In genomic region chr1:162069334-162070093, GRCh38 we compare ENCODE assay signal across 8 cellular contexts. TPM values are rescaled to one million over a fixed set of nuclear protein-coding genes. Genes with fewer than 3 reads are reported as not detected.
DNase-seq lines count a peak whose midpoint lies in the region; ATAC-seq and TF ChIP-seq lines count a peak whose summit lies in the region.

NOS1AP (plus strand) TSS chr1:162069691; CDS start chr1:162070178, 487 bp downstream.

- no peaks in the 10 kb centered on the region for H3K79me2 ChIP-seq in mammary epithelial cell (ENCODE audit: insufficient read depth, low read length)

- H3K27ac ChIP-seq in mammary epithelial cell (ENCODE audit: insufficient read depth, low read depth, low read length): no peak within 1 kb of the TSS

- intact Hi-C loops in mammary epithelial cell (cut with micrococcal nuclease): loop anchor here (5.0 kb wide), 1 partner anchor 68 kb away; no protein-coding TSS in a partner anchor

- no peak within 1 kb of the TSS for H3K9ac ChIP-seq in mammary epithelial cell (ENCODE audit: insufficient read depth, low read length)

- no TSS peak for BruUV-seq in mammary epithelial cell (replicated peaks; lab: Mats Ljungman, UMichigan)

- H3K9me3 ChIP-seq in mammary epithelial cell (replicated peaks; ENCODE audit: insufficient read depth, low read length): no peaks in the 10 kb centered on the region

- dilution Hi-C loops in mammary epithelial cell (cut with HindIII; ENCODE audit: low sequenced_read_pairs): no loop called here

- H4K20me1 ChIP-seq in mammary epithelial cell (ENCODE audit: insufficient read depth, low read length): no peaks in the 10 kb centered on the region

- H2AFZ ChIP-seq in mammary epithelial cell (ENCODE audit: low read depth, low read length): peak within 1 kb of the TSS; percentile 88

- H3K4me3 ChIP-seq in WI38 (ENCODE audit: low read depth, low read length) (peak within 1 kb of the TSS; percentile 60), mammary epithelial cell (replicated peaks in 1 of 3; ENCODE audit: insufficient read depth in 1 of 3, low read depth in 2 of 3, low read length in 3 of 3) (peak within 1 kb of the TSS; percentile 62 to 76 (median 64)), kidney epithelial cell (ENCODE audit: low read depth, low read length) (peak within 1 kb of the TSS; percentile 67)

- peaks cover 13% of the 10 kb centered on the region for H3K4me1 ChIP-seq in mammary epithelial cell (ENCODE audit: insufficient read depth, low read length)

- H3K36me3 ChIP-seq in mammary epithelial cell (ENCODE audit: insufficient read depth, low read length): no peaks in the 10 kb centered on the region
- H3K36me3 ChIP-seq in kidney epithelial cell (ENCODE audit: control insufficient read depth, insufficient read depth, low read length): no peaks in the 10 kb centered on the region

- no peak for TF ChIP-seq CTCF in WI38 (IDR thresholded peaks at IDR 0.05; ENCODE audit: low read depth, low read length)
- TF ChIP-seq CTCF in mammary epithelial cell (conservative IDR thresholded peaks at IDR 0.05 in 1 of 2, IDR thresholded peaks at IDR 0.05 in 1 of 2; ENCODE audit: extremely low read depth in 1 of 2, insufficient read depth in 1 of 2, low read depth in 1 of 2, low read length in 2 of 2): no peak
- TF ChIP-seq CTCF in kidney epithelial cell (IDR thresholded peaks at IDR 0.05; ENCODE audit: insufficient read depth, low read length, poor library complexity, severe bottlenecking): no peak

- peak within 1 kb of the TSS; percentile 98 for H3K4me2 ChIP-seq in mammary epithelial cell (ENCODE audit: insufficient read depth, low read depth, low read length)

- in situ Hi-C loops in mammary epithelial cell (cut with MboI; ENCODE audit: low sequenced_read_pairs in 2 of 2): no loop called here

- peaks cover 3% of the 10 kb centered on the region for H3K27me3 ChIP-seq in mammary epithelial cell (ENCODE audit: insufficient read depth, low read length)
- H3K27me3 ChIP-seq in kidney epithelial cell (ENCODE audit: control insufficient read depth, insufficient read depth, low read length): no peaks in the 10 kb centered on the region

- 0% methylated on average over 9 of the region's 95 CpGs for WGBS in mammary epithelial cell (ENCODE audit: low coverage, missing lambda C conversion rate)

- peak; percentile 93 for ATAC-seq in HG02970 (IDR thresholded peaks at IDR 0.05; ENCODE audit: low FRiP score, unreplicated experiment)

- CTCF ChIA-PET in mammary epithelial cell (lab: Charles Lee; ENCODE audit: low non-redundant PET): interaction anchor here (0.7 kb wide), 1 partner anchor 83 kb away, joined by 3 read pairs; no protein-coding TSS in a partner anchor

- peak; percentile 60 to 68 for DNase-seq in NCI-H524 (lab: John Stamatoyannopoulos, UW)
- DNase-seq in NCI-H524 treated with DMSO at 0.1 percent for 48 hours (lab: John Stamatoyannopoulos, UW): no peak
- peak; percentile 91 to 93 for DNase-seq in NCI-H2081 (lab: John Stamatoyannopoulos, UW)
- peak; percentile 68 for DNase-seq in mammary epithelial cell
- DNase-seq in kidney epithelial cell (ENCODE audit: low read depth): no peak
- peak; percentile 87 for DNase-seq in stimulated activated CD4-positive, alpha-beta T cell treated with anti-CD3 and anti-CD28 coated beads, Interleukin-15, amount 100 ng/mL, for 24 hours

RNA-seq across cellular contexts. Expression of gene NOS1AP, which starts in this region (rescaled TPM):
- total RNA-seq in mammary epithelial cell: 1 to 10 TPM in 1 of 2 donors, under 1 TPM in 1; 0.96 to 1.2 TPM
- 0.28 TPM for polyA plus RNA-seq in mammary epithelial cell
- polyA minus RNA-seq in mammary epithelial cell: not detected
- 0.62 and 0.79 TPM in 2 replicates for total RNA-seq in kidney epithelial cell

Comparison
In these comparisons a context has a peak if more than half of its experiments do, and no peak if none do; other contexts are left out.
1. DNase-seq: peak in NCI-H524 (2 of 2), NCI-H2081 (2 of 2), mammary epithelial cell (single experiment) and stimulated activated CD4-positive, alpha-beta T cell treated with anti-CD3 and anti-CD28 coated beads, Interleukin-15, amount 100 ng/mL, for 24 hours (single experiment); none in NCI-H524 treated with DMSO at 0.1 percent for 48 hours (single experiment) and kidney epithelial cell (single experiment).
2. Peak in every context shown above with its lines, with median percentiles within 50 percentile points of each other: H3K4me3 ChIP-seq.